In genomic region chr7:51022821-51023220, GRCh38 we compare ENCODE assay signal across 24 cellular contexts.
A peak's percentile ranks its signal among the peaks of the same experiment; 100 is the strongest.
DNase-seq lines count a peak whose midpoint lies in the region; ATAC-seq and TF ChIP-seq lines count a peak whose summit lies in the region.
"Had no signal": no experiment of that assay in that cellular context is flagged by ENCODE, and none has a peak within 500 bp of the region (broad histone marks: within the 10 kb centered on the region; RNA-seq: fewer than 3 reads in every experiment).

No MANE protein-coding gene starts in this region.

- H3K4me1 Mint-ChIP-seq in type B pancreatic cell (ENCODE audit: unreplicated experiment) = no peaks in the 10 kb centered on the region
- H3K4me1 Mint-ChIP-seq: CD14-positive monocyte; CD8-positive, alpha-beta memory T cell had no signal

- H3K27ac Mint-ChIP-seq in type B pancreatic cell = no peak overlapping the region
- H3K27ac Mint-ChIP-seq: CD14-positive monocyte; CD4-positive, alpha-beta T cell; CD8-positive, alpha-beta memory T cell; GM23338 had no signal

- no peaks in the 10 kb centered on the region for H3K9me3 Mint-ChIP-seq in type B pancreatic cell
- H3K9me3 Mint-ChIP-seq: CD4-positive, alpha-beta T cell; GM23338; H9 had no signal

- H4K20me1 ChIP-seq in mammary epithelial cell (ENCODE audit: insufficient read depth, low read length) (no peaks in the 10 kb centered on the region), osteoblast (ENCODE audit: insufficient read depth, low read length) (no peaks in the 10 kb centered on the region)
- H4K20me1 ChIP-seq: BLaER1 treated with 17β-estradiol and CSF1 and Interleukin-3, amounts not matched to agents 10 nM and 100 nM had no signal

- TF ChIP-seq POLR2A in breast epithelium (IDR thresholded peaks at IDR 0.05) = no peak
- no peak for TF ChIP-seq POLR2A in GM18505 (IDR thresholded peaks at IDR 0.05; ENCODE audit: borderline replicate concordance, extremely low read depth, insufficient read depth, insufficient read length)

- BruUV-seq in mammary epithelial cell (replicated peaks; lab: Mats Ljungman, UMichigan) = no TSS peak

- intact Hi-C loops in mammary epithelial cell (cut with micrococcal nuclease) (no loop called here), breast epithelium (cut with DNase I; ENCODE audit: low total_unique reads) (no loop called here)

- no peaks in the 10 kb centered on the region for H3K27me3 Mint-ChIP-seq in type B pancreatic cell
- H3K27me3 Mint-ChIP-seq: CD4-positive, alpha-beta T cell had no signal

- CTCF ChIA-PET in mammary epithelial cell (lab: Charles Lee; ENCODE audit: low non-redundant PET) = no interaction called here

- H3K36me3 Mint-ChIP-seq in type B pancreatic cell = peaks cover 8% of the 10 kb centered on the region
- H3K36me3 Mint-ChIP-seq: CD14-positive monocyte; CD8-positive, alpha-beta memory T cell had no signal

- H3K36me3 ChIP-seq in mammary epithelial cell (ENCODE audit: insufficient read depth, low read length) (no peaks in the 10 kb centered on the region), breast epithelium (no peaks in the 10 kb centered on the region), osteoblast (ENCODE audit: insufficient read depth, low read length) (no peaks in the 10 kb centered on the region)
- H3K36me3 ChIP-seq: BE2C; BLaER1 treated with 17β-estradiol and CSF1 and Interleukin-3, amounts not matched to agents 10 nM and 100 nM had no signal

- ATAC-seq in GM18505 (IDR thresholded peaks at IDR 0.05; ENCODE audit: unreplicated experiment) = no peak
- ATAC-seq: GM12878, GM23338, HCT116 had no signal

- peak overlapping the region; percentile 30 for H2AFZ ChIP-seq in mammary epithelial cell (ENCODE audit: low read depth, low read length)
- no peak overlapping the region for H2AFZ ChIP-seq in osteoblast (ENCODE audit: low read length)
- H2AFZ ChIP-seq: GM23338 had no signal

- no peak overlapping the region for H3K4me3 Mint-ChIP-seq in type B pancreatic cell
- H3K4me3 Mint-ChIP-seq: CD14-positive monocyte; CD4-positive, alpha-beta T cell; CD8-positive, alpha-beta memory T cell; GM23338; H9 had no signal

- H3K79me2 ChIP-seq in mammary epithelial cell (ENCODE audit: insufficient read depth, low read length) (no peaks in the 10 kb centered on the region), osteoblast (ENCODE audit: insufficient read depth, low read length) (no peaks in the 10 kb centered on the region)

- H3K4me3 ChIP-seq in mammary epithelial cell (replicated peaks in 1 of 3; ENCODE audit: insufficient read depth in 1 of 3, low read depth in 2 of 3, low read length in 3 of 3) = no peak overlapping the region
- no peak overlapping the region for H3K4me3 ChIP-seq in breast epithelium
- no peak overlapping the region for H3K4me3 ChIP-seq in osteoblast (ENCODE audit: insufficient read depth, low read length)
- H3K4me3 ChIP-seq: BLaER1 treated with 17β-estradiol and CSF1 and Interleukin-3, amounts not matched to agents 10 nM and 100 nM; GM12878; GM23338 had no signal

- H3K9me3 ChIP-seq in mammary epithelial cell (replicated peaks; ENCODE audit: insufficient read depth, low read length) (no peaks in the 10 kb centered on the region), breast epithelium (no peaks in the 10 kb centered on the region), osteoblast (ENCODE audit: low read depth, low read length) (no peaks in the 10 kb centered on the region)
- H3K9me3 ChIP-seq: BE2C; BLaER1 treated with 17β-estradiol and CSF1 and Interleukin-3, amounts not matched to agents 10 nM and 100 nM had no signal

- H3K27ac ChIP-seq in mammary epithelial cell (ENCODE audit: insufficient read depth, low read depth, low read length) = no peak overlapping the region
- H3K27ac ChIP-seq in breast epithelium = no peak overlapping the region
- H3K27ac ChIP-seq in osteoblast (ENCODE audit: low read depth, low read length) = peak overlapping the region; percentile 59
- H3K27ac ChIP-seq: 22Rv1; BLaER1 treated with 17β-estradiol and CSF1 and Interleukin-3, amounts not matched to agents 10 nM and 100 nM had no signal

- H3K4me1 ChIP-seq in mammary epithelial cell (ENCODE audit: insufficient read depth, low read length) (peaks cover 3% of the 10 kb centered on the region), breast epithelium (no peaks in the 10 kb centered on the region), osteoblast (ENCODE audit: insufficient read depth, low read length) (peaks cover 23% of the 10 kb centered on the region)
- H3K4me1 ChIP-seq: BE2C had no signal

- H3K27me3 ChIP-seq in mammary epithelial cell (ENCODE audit: insufficient read depth, low read length) = no peaks in the 10 kb centered on the region
- no peaks in the 10 kb centered on the region for H3K27me3 ChIP-seq in breast epithelium
- no peaks in the 10 kb centered on the region for H3K27me3 ChIP-seq in osteoblast (ENCODE audit: insufficient read depth, low read length)
- H3K27me3 ChIP-seq: BE2C; BLaER1 treated with 17β-estradiol and CSF1 and Interleukin-3, amounts not matched to agents 10 nM and 100 nM had no signal

- DNase-seq in mammary epithelial cell (no peak), breast epithelium (ENCODE audit: low spot score in 2 of 2) (no peak), islet precursor cell (peak; percentile 6), osteoblast (ENCODE audit: insufficient read length, low spot score, missing footprints) (no peak), type B pancreatic cell (ENCODE audit: extremely low spot score, unreplicated experiment) (peak; percentile 11), NCI-H1436 (lab: John Stamatoyannopoulos, UW) (no peak), iPS-NIHi11 (ENCODE audit: low spot score) (no peak)
- DNase-seq: ACHN; AML-193; BE2C; CD4-positive, alpha-beta T cell; CD8-positive, alpha-beta memory T cell; DMS 273 treated with DMSO at 0.1 percent for 48 hours; DMS79; EL; GDM1; H9 had no signal

- H3K4me2 ChIP-seq in mammary epithelial cell (ENCODE audit: insufficient read depth, low read depth, low read length) = no peak overlapping the region
- no peak overlapping the region for H3K4me2 ChIP-seq in osteoblast (ENCODE audit: insufficient read depth, low read length)
- H3K4me2 ChIP-seq: BLaER1 treated with 17β-estradiol and CSF1 and Interleukin-3, amounts not matched to agents 10 nM and 100 nM; GM23338 had no signal

- in situ Hi-C loops in mammary epithelial cell (cut with MboI; ENCODE audit: low sequenced_read_pairs in 2 of 2) = no loop called here

- dilution Hi-C loops in mammary epithelial cell (cut with HindIII; ENCODE audit: low sequenced_read_pairs) = no loop called here

- WGBS in mammary epithelial cell (ENCODE audit: low coverage, missing lambda C conversion rate) = 87% methylated on average over 5 of the region's 6 CpGs

- TF ChIP-seq CTCF in mammary epithelial cell (conservative IDR thresholded peaks at IDR 0.05 in 1 of 2, IDR thresholded peaks at IDR 0.05 in 1 of 2; ENCODE audit: extremely low read depth in 1 of 2, insufficient read depth in 1 of 2, low read depth in 1 of 2, low read length in 2 of 2) = no peak
- no peak for TF ChIP-seq CTCF in breast epithelium (IDR thresholded peaks at IDR 0.05)
- TF ChIP-seq CTCF in osteoblast (IDR thresholded peaks at IDR 0.05; ENCODE audit: extremely low read depth, low read depth, low read length) = no peak
- TF ChIP-seq CTCF in type B pancreatic cell (conservative IDR thresholded peaks at IDR 0.05) = no peak

- no peak overlapping the region for H3K9ac ChIP-seq in mammary epithelial cell (ENCODE audit: insufficient read depth, low read length)
- H3K9ac ChIP-seq: BLaER1 treated with 17β-estradiol and CSF1 and Interleukin-3, amounts not matched to agents 10 nM and 100 nM had no signal

Comparison
In these comparisons a context has a peak if more than half of its experiments do, and no peak if none do; other contexts are left out.
1. DNase-seq: peak in islet precursor cell (single experiment) and type B pancreatic cell (single experiment); none in mammary epithelial cell (single experiment), breast epithelium (0 of 2), osteoblast (single experiment), NCI-H1436 (single experiment) and iPS-NIHi11 (single experiment).